ENCODE assay signal across 8 cellular contexts in the genomic region with DNA sequence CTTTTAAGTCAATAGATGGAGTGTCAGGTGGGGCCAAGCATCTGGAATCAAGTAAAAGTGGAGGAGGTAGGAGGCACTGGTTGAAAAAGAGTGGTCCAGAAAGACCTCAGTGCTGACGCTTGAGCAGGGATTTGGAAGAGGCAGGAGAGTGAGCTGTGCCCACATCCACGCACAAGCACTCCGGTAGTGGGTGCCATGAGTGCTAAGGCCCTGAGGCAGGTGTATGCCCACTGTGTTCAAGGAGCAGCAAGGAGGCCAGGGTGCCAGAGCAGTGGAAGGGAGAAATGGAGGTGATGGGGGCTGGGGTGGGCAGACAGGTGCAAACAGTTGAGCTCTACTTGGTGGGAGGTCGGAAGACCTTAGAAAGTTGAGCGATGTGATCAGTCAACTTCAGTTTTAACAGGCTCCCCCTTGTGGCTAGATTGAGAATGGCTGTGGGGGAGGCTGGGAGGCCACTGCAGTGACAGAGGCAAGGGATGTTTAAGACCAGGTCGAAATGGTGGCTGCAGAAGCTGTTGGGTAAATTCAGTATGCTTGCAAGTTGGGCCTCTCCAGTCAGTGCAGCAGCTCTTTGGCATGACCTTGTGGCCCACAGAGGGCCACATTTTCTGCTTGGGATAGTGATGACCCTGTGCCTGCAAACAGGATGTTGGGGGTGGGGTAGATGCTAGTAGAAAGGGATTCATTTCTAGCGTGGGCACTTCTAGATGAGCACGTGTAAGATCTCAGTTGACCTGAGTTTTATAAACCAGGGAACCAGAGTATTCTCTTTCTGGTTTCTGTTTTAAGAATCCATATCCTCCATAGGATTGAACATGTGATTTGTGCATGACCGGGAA. TPM values are rescaled to one million over a fixed set of nuclear protein-coding genes. Genes with fewer than 3 reads are reported as not detected.
A peak's percentile ranks its signal among the peaks of the same experiment; 100 is the strongest.
DNase-seq lines count a peak whose midpoint lies in the region; ATAC-seq and TF ChIP-seq lines count a peak whose summit lies in the region.

No MANE protein-coding gene starts in this region.

- no peaks in the 10 kb centered on the region for H3K27me3 Mint-ChIP-seq in CD4-positive, CD25-positive, alpha-beta regulatory T cell
- H3K27me3 Mint-ChIP-seq in H9 (ENCODE audit: low read depth) = peaks cover 22% of the 10 kb centered on the region
- H3K27me3 Mint-ChIP-seq in activated naive CD4-positive, alpha-beta T cell treated with anti-CD3 and anti-CD28 coated beads, Interleukin-2, amount 10 ng/mL, durations not matched to agents 7 days and 5 days = peaks cover 6% of the 10 kb centered on the region

- H3K27me3 ChIP-seq in CD4-positive, CD25-positive, alpha-beta regulatory T cell (ENCODE audit: control insufficient read depth, insufficient read depth, low read length) = no peaks in the 10 kb centered on the region
- H3K27me3 ChIP-seq in H9 (ENCODE audit: insufficient read depth, low read length) = no peaks in the 10 kb centered on the region
- peaks cover 0 to 16% (median 0%) of the 10 kb centered on the region in 7 donors for H3K27me3 ChIP-seq in heart right ventricle
- no peaks in the 10 kb centered on the region for H3K27me3 ChIP-seq in gastrocnemius medialis

- DNase-seq in CD4-positive, CD25-positive, alpha-beta regulatory T cell = peak; percentile 63 to 84 (median 81)
- peak; percentile 66 for DNase-seq in H9
- peak; percentile 86 for DNase-seq in activated naive CD4-positive, alpha-beta T cell treated with anti-CD3 and anti-CD28 coated beads, Interleukin-2, amount 10 ng/mL, durations not matched to agents 7 days and 5 days
- peak; percentile 48 to 69 for DNase-seq in heart right ventricle
- DNase-seq in gastrocnemius medialis = peak in 1 of 2 donors; percentile 29

- H3K4me3 ChIP-seq in CD4-positive, CD25-positive, alpha-beta regulatory T cell (ENCODE audit: low read depth, low read length) = peak overlapping the region; percentile 19
- H3K4me3 ChIP-seq in heart right ventricle (no peak overlapping the region), gastrocnemius medialis (no peak overlapping the region)

- in situ Hi-C loops in gastrocnemius medialis (cut with MboI; ENCODE audit: low sequenced_read_pairs in 4 of 4) = no loop called here

- no peak overlapping the region for H3K27ac ChIP-seq in CD4-positive, CD25-positive, alpha-beta regulatory T cell (ENCODE audit: insufficient read depth, low read length, poor library complexity, severe bottlenecking)
- no peak overlapping the region for H3K27ac ChIP-seq in H9 (ENCODE audit: insufficient read length, low read depth, low read length)
- peak overlapping the region in 1 of 10 donors; percentile 26 for H3K27ac ChIP-seq in heart right ventricle
- H3K27ac ChIP-seq in gastrocnemius medialis = no peak overlapping the region

- H3K36me3 Mint-ChIP-seq in CD4-positive, CD25-positive, alpha-beta regulatory T cell = no peaks in the 10 kb centered on the region
- H3K36me3 Mint-ChIP-seq in H9 (ENCODE audit: insufficient read depth in 1 of 3, low read depth in 3 of 3) = peaks cover 0 to 4% (median 0%) of the 10 kb centered on the region in 3 experiments; a peak in 4 of 7 replicates
- H3K36me3 Mint-ChIP-seq in activated naive CD4-positive, alpha-beta T cell treated with anti-CD3 and anti-CD28 coated beads, Interleukin-2, amount 10 ng/mL, durations not matched to agents 7 days and 5 days = no peaks in the 10 kb centered on the region

- H3K56ac ChIP-seq in H9 (ENCODE audit: insufficient read length, low read depth, low read length) = no peak overlapping the region

- H3K23me2 ChIP-seq in H9 (ENCODE audit: insufficient read length, low read depth, low read length, poor library complexity, severe bottlenecking) = no peaks in the 10 kb centered on the region

- no peak overlapping the region for H3K9ac ChIP-seq in H9 (ENCODE audit: extremely low read depth, insufficient read length, low read length)

- no peak overlapping the region for H3K18ac ChIP-seq in H9 (ENCODE audit: insufficient read length, low read depth, low read length)

- WGBS in H9 (ENCODE audit: extremely low coverage, insufficient read length, low lambda C conversion rate) = no CpG with 5 or more reads among the region's 9 CpGs
- 49 to 51% methylated on average over 8 to 9 of the region's 9 CpGs for WGBS in heart right ventricle, 2 donors

- no peak overlapping the region for H3K4ac ChIP-seq in H9 (ENCODE audit: low read depth, low read length)

- no peak overlapping the region for H4K5ac ChIP-seq in H9 (ENCODE audit: insufficient read length, low read depth, low read length)

- H3K27ac Mint-ChIP-seq in CD4-positive, CD25-positive, alpha-beta regulatory T cell = peak overlapping the region; percentile 69 to 88 (median 84)
- H3K27ac Mint-ChIP-seq in H9 = no peak overlapping the region
- peak overlapping the region; percentile 45 for H3K27ac Mint-ChIP-seq in activated naive CD4-positive, alpha-beta T cell treated with anti-CD3 and anti-CD28 coated beads, Interleukin-2, amount 10 ng/mL, durations not matched to agents 7 days and 5 days

- H2AK5ac ChIP-seq in H9 (ENCODE audit: insufficient read length, low read length) = no peak overlapping the region

- TF ChIP-seq CTCF in H9 (conservative IDR thresholded peaks at IDR 0.05) (peak; percentile 74), heart right ventricle (IDR thresholded peaks at IDR 0.05) (peak; percentile 40 to 83 (median 71)), gastrocnemius medialis (IDR thresholded peaks at IDR 0.05 in 4 of 5, conservative IDR thresholded peaks at IDR 0.05 in 1 of 5) (peak; percentile 29 to 70 (median 65))

- peaks cover 4 to 44% (median 20%) of the 10 kb centered on the region in 4 donors for H3K4me1 Mint-ChIP-seq in CD4-positive, CD25-positive, alpha-beta regulatory T cell
- peaks cover 2 to 16% of the 10 kb centered on the region in 2 experiments for H3K4me1 Mint-ChIP-seq in H9
- H3K4me1 Mint-ChIP-seq in activated naive CD4-positive, alpha-beta T cell treated with anti-CD3 and anti-CD28 coated beads, Interleukin-2, amount 10 ng/mL, durations not matched to agents 7 days and 5 days = peaks cover 40% of the 10 kb centered on the region

- intact Hi-C loops in heart right ventricle (cut with DNase I) = no loop called here
- intact Hi-C loops in gastrocnemius medialis (cut with DNase I; ENCODE audit: low total_unique reads) = no loop called here

- H2BK120ac ChIP-seq in H9 (ENCODE audit: low read depth, low read length, poor library complexity, severe bottlenecking) = no peak overlapping the region

- H3K9me3 ChIP-seq in CD4-positive, CD25-positive, alpha-beta regulatory T cell (ENCODE audit: control insufficient read depth in 2 of 2, low read length in 2 of 2) = no peaks in the 10 kb centered on the region
- peaks cover 66% of the 10 kb centered on the region for H3K9me3 ChIP-seq in H9 (ENCODE audit: control insufficient read depth, low read depth, low read length)
- no peaks in the 10 kb centered on the region for H3K9me3 ChIP-seq in heart right ventricle
- no peaks in the 10 kb centered on the region for H3K9me3 ChIP-seq in gastrocnemius medialis

- no peak overlapping the region for H3K4me2 ChIP-seq in H9 (ENCODE audit: insufficient read depth, insufficient read length, low read length)

- H2BK5ac ChIP-seq in H9 (ENCODE audit: insufficient read length, low read length) = no peak overlapping the region

- H3K79me2 ChIP-seq in H9 (ENCODE audit: insufficient read depth, low read length) = no peaks in the 10 kb centered on the region

- H3K36me3 ChIP-seq in CD4-positive, CD25-positive, alpha-beta regulatory T cell (ENCODE audit: control insufficient read depth, insufficient read depth, low read length) = no peaks in the 10 kb centered on the region
- H3K36me3 ChIP-seq in heart right ventricle (no peaks in the 10 kb centered on the region), gastrocnemius medialis (no peaks in the 10 kb centered on the region)

- H4K91ac ChIP-seq in H9 (ENCODE audit: insufficient read length, low read depth, low read length) = no peak overlapping the region

- peak; percentile 61 to 81 for ATAC-seq in CD4-positive, CD25-positive, alpha-beta regulatory T cell (ENCODE audit: low read depth in 2 of 2)
- peak; percentile 85 for ATAC-seq in SK-N-SH treated with all-trans-retinoic acid at 6 μM for 48 hours
- peak in 7 of 8 donors; percentile 46 to 82 (median 71) for ATAC-seq in heart right ventricle
- peak; percentile 49 to 63 for ATAC-seq in gastrocnemius medialis
- ATAC-seq in HG03039 (IDR thresholded peaks at IDR 0.05; ENCODE audit: unreplicated experiment) = no peak
- ATAC-seq in GM19395 (IDR thresholded peaks at IDR 0.05; ENCODE audit: unreplicated experiment) = no peak

- H4K8ac ChIP-seq in H9 (replicated peaks; ENCODE audit: insufficient read length, low read depth, low read length) = no peak overlapping the region

- H2BK15ac ChIP-seq in H9 (ENCODE audit: low read depth, low read length) = no peak overlapping the region

- no peaks in the 10 kb centered on the region for H3K9me3 Mint-ChIP-seq in CD4-positive, CD25-positive, alpha-beta regulatory T cell
- peaks cover 79 to 84% of the 10 kb centered on the region in 2 experiments for H3K9me3 Mint-ChIP-seq in H9
- H3K9me3 Mint-ChIP-seq in activated naive CD4-positive, alpha-beta T cell treated with anti-CD3 and anti-CD28 coated beads, Interleukin-2, amount 10 ng/mL, durations not matched to agents 7 days and 5 days = no peaks in the 10 kb centered on the region

- no peak overlapping the region for H2AFZ ChIP-seq in H9 (ENCODE audit: low read length)

- H2BK20ac ChIP-seq in H9 (ENCODE audit: low read depth, low read length, poor library complexity, severe bottlenecking) = no peak overlapping the region

- no peak for TF ChIP-seq POLR2A in gastrocnemius medialis (IDR thresholded peaks at IDR 0.05)

- peaks cover 26% of the 10 kb centered on the region for H3K4me1 ChIP-seq in CD4-positive, CD25-positive, alpha-beta regulatory T cell (ENCODE audit: control insufficient read depth, insufficient read depth, low read length, poor library complexity, severe bottlenecking)
- H3K4me1 ChIP-seq in H9 (ENCODE audit: insufficient read depth, low read length) = no peaks in the 10 kb centered on the region
- peaks cover 0 to 22% (median 0%) of the 10 kb centered on the region in 9 donors for H3K4me1 ChIP-seq in heart right ventricle
- no peaks in the 10 kb centered on the region for H3K4me1 ChIP-seq in gastrocnemius medialis

- no peak overlapping the region for H3T11ph ChIP-seq in H9 (ENCODE audit: low read length)

- no peaks in the 10 kb centered on the region for H3K79me1 ChIP-seq in H9 (ENCODE audit: insufficient read depth, low read depth, low read length, poor library complexity, severe bottlenecking)

- no peak overlapping the region for H2BK12ac ChIP-seq in H9 (ENCODE audit: insufficient read length, low read depth, low read length)

- no peak overlapping the region for H3K23ac ChIP-seq in H9 (ENCODE audit: insufficient read length, low read depth, low read length)

- no peak overlapping the region; the same call in 1 of the 2 replicates for H3K14ac ChIP-seq in H9 (ENCODE audit: insufficient read depth, low read length)

- CTCF ChIA-PET in activated naive CD4-positive, alpha-beta T cell treated with anti-CD3 and anti-CD28 coated beads, Interleukin-2, amount 10 ng/mL, durations not matched to agents 7 days and 5 days (lab: Charles Lee) = interaction anchor here (0.7 to 1.8 kb wide), 6 partner anchors 9 to 171 kb away, joined by 3 to 6 read pairs (median 3); no protein-coding TSS in a partner anchor

- H4K20me1 ChIP-seq in H9 (ENCODE audit: control insufficient read depth, insufficient read depth, insufficient read length) = no peaks in the 10 kb centered on the region

- peak overlapping the region; percentile 22 to 62 (median 49) for H3K4me3 Mint-ChIP-seq in CD4-positive, CD25-positive, alpha-beta regulatory T cell
- H3K4me3 Mint-ChIP-seq in H9 = no peak overlapping the region
- no peak overlapping the region for H3K4me3 Mint-ChIP-seq in activated naive CD4-positive, alpha-beta T cell treated with anti-CD3 and anti-CD28 coated beads, Interleukin-2, amount 10 ng/mL, durations not matched to agents 7 days and 5 days

RNA-seq across cellular contexts. Expression of a gene that starts 12.7 kb away (rescaled TPM):
- 8.1 TPM for total RNA-seq in CD4-positive, CD25-positive, alpha-beta regulatory T cell
- 10 to 100 TPM; 21.0 to 34.3 (median 25.4) TPM for polyA plus RNA-seq in CD4-positive, CD25-positive, alpha-beta regulatory T cell
- total RNA-seq in H9 (2021) = not detected in 2 replicates
- 10 to 100 TPM in 5 of 10 donors, 1 to 10 TPM in 5; 3.7 to 14.1 (median 9.2) TPM for total RNA-seq in heart right ventricle
- polyA plus RNA-seq in heart right ventricle = 1 to 10 TPM; 2.6 to 5.7 TPM
- total RNA-seq in gastrocnemius medialis = under 1 TPM in 3 of 4 donors, not detected in 1; 0.09 to 0.36 (median 0.10) TPM

RNA-seq across cellular contexts. Expression of a gene that starts 13.4 kb away (rescaled TPM):
- total RNA-seq in CD4-positive, CD25-positive, alpha-beta regulatory T cell = not detected
- not detected for polyA plus RNA-seq in CD4-positive, CD25-positive, alpha-beta regulatory T cell
- not detected in 2 replicates for total RNA-seq in H9 (2021)
- total RNA-seq in heart right ventricle = not detected
- not detected for polyA plus RNA-seq in heart right ventricle
- total RNA-seq in gastrocnemius medialis = not detected

RNA-seq across cellular contexts. Expression of a gene that starts 50.9 kb away (rescaled TPM):
- total RNA-seq in CD4-positive, CD25-positive, alpha-beta regulatory T cell = not detected
- not detected for polyA plus RNA-seq in CD4-positive, CD25-positive, alpha-beta regulatory T cell
- total RNA-seq in H9 (2021) (not detected in 2 replicates), heart right ventricle (not detected), gastrocnemius medialis (not detected)
- polyA plus RNA-seq in heart right ventricle = not detected

Comparison
In these comparisons a context has a peak if more than half of its experiments do, and no peak if none do; other contexts are left out.
1. ATAC-seq: peak in CD4-positive, CD25-positive, alpha-beta regulatory T cell (2 of 2), SK-N-SH treated with all-trans-retinoic acid at 6 μM for 48 hours (single experiment), heart right ventricle (7 of 8) and gastrocnemius medialis (2 of 2); none in HG03039 (single experiment) and GM19395 (single experiment).
2. H3K27ac Mint-ChIP-seq: peak in CD4-positive, CD25-positive, alpha-beta regulatory T cell (3 of 3) and activated naive CD4-positive, alpha-beta T cell treated with anti-CD3 and anti-CD28 coated beads, Interleukin-2, amount 10 ng/mL, durations not matched to agents 7 days and 5 days (single experiment); none in H9 (0 of 3).
3. H3K4me3 Mint-ChIP-seq: peak in CD4-positive, CD25-positive, alpha-beta regulatory T cell (4 of 4); none in H9 (0 of 2) and activated naive CD4-positive, alpha-beta T cell treated with anti-CD3 and anti-CD28 coated beads, Interleukin-2, amount 10 ng/mL, durations not matched to agents 7 days and 5 days (single experiment).
4. Peak in every context shown above with its lines, with median percentiles within 50 percentile points of each other: CTCF ChIP-seq.